In the genomic region with DNA sequence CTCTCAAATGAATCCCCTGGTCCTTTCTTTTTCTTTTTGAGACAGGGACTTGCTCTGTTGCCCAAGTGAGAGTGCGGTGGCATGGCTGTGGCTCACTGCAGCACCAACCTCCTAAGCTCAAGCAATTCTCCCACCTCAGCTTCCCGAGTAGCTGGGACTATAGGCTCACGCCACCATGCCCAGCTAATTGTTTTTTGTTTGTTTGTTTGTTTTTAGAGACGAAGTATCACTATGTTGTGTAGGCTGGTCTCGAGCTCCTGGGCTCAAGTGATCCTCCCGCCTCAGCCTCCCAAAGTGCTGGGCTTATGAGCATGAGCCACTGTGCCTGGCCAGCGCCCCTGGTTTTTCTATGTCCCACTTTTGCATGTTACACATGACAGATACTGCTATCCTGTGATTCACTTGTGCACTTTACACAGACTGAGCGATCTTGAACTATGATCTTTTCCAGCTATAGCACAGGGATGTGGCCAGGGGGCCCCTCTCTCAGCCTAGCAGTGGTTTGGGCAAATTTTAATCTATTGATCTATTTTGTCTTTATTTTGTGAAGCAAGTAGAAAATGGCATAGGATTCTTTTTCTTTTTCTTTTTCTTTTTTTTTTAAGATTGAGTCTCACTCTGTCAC, we compare ENCODE assay signal across 18 cellular contexts. TPM values are rescaled to one million over a fixed set of nuclear protein-coding genes. Genes with fewer than 3 reads are reported as not detected.
DNase-seq lines count a peak whose midpoint lies in the region; ATAC-seq, FAIRE-seq and TF ChIP-seq lines count a peak whose summit lies in the region.
"Had no signal": no experiment of that assay in that cellular context is flagged by ENCODE, and none has a peak within 500 bp of the region (broad histone marks: within the 10 kb centered on the region; RNA-seq: fewer than 3 reads in every experiment).

No MANE protein-coding gene starts in this region.

- peaks cover 9 to 38% of the 10 kb centered on the region in 2 experiments for H3K27me3 ChIP-seq in HepG2 (ENCODE audit: control insufficient read depth in 1 of 2, insufficient read depth in 2 of 2, low read length in 2 of 2)
- no peaks in the 10 kb centered on the region for H3K27me3 ChIP-seq in right lobe of liver
- peaks cover 0 to 5% (median 0%) of the 10 kb centered on the region in 45 donors for H3K27me3 ChIP-seq in dorsolateral prefrontal cortex
- no peaks in the 10 kb centered on the region for H3K27me3 ChIP-seq in osteoblast (ENCODE audit: insufficient read depth, low read length)
- H3K27me3 ChIP-seq: BLaER1 treated with 17β-estradiol and CSF1 and Interleukin-3, amounts not matched to agents 10 nM and 100 nM had no signal

- 36% methylated on average over 8 of the region's 8 CpGs for WGBS in HepG2 (ENCODE audit: low lambda C conversion rate)
- 78% methylated on average over 6 of the region's 8 CpGs for WGBS in right lobe of liver (ENCODE audit: insufficient coverage, low coverage, low lambda C conversion rate, missing lambda C conversion rate)

- peaks cover 3% of the 10 kb centered on the region for H3K9me3 Mint-ChIP-seq in type B pancreatic cell
- peaks cover 5% of the 10 kb centered on the region for H3K9me3 Mint-ChIP-seq in stimulated activated memory B cell treated with anti-CD40 and anti-IgM and Interleukin-4, amounts not matched to agents 10 μg/mL and 1 μg/mL and 100 μg/mL, for 72 hours

- H2AFZ ChIP-seq in HepG2 (ENCODE audit: low read length) = no peak overlapping the region
- no peak overlapping the region for H2AFZ ChIP-seq in osteoblast (ENCODE audit: low read length)

- no peaks in the 10 kb centered on the region for H3K36me3 Mint-ChIP-seq in type B pancreatic cell
- peaks cover 11% of the 10 kb centered on the region for H3K36me3 Mint-ChIP-seq in stimulated activated memory B cell treated with anti-CD40 and anti-IgM and Interleukin-4, amounts not matched to agents 10 μg/mL and 1 μg/mL and 100 μg/mL, for 72 hours

- peak; percentile 70 for ATAC-seq in HepG2
- ATAC-seq in right lobe of liver = no peak
- no peak for ATAC-seq in HG03442 (IDR thresholded peaks at IDR 0.05; ENCODE audit: unreplicated experiment)
- no peak for ATAC-seq in HG02759 (IDR thresholded peaks at IDR 0.05; ENCODE audit: unreplicated experiment)
- no peak for ATAC-seq in stimulated activated memory B cell treated with anti-CD40 and anti-IgM and Interleukin-4, amounts not matched to agents 10 μg/mL and 1 μg/mL and 100 μg/mL, for 72 hours

- H3K4me1 ChIP-seq in HepG2 (ENCODE audit: insufficient read depth, low read length) (peaks cover 62% of the 10 kb centered on the region), right lobe of liver (no peaks in the 10 kb centered on the region), osteoblast (ENCODE audit: insufficient read depth, low read length) (no peaks in the 10 kb centered on the region)
- H3K4me1 ChIP-seq: HAP-1 had no signal

- H4K20me1 ChIP-seq in HepG2 (ENCODE audit: insufficient read depth, low read length) (no peaks in the 10 kb centered on the region), osteoblast (ENCODE audit: insufficient read depth, low read length) (no peaks in the 10 kb centered on the region)
- H4K20me1 ChIP-seq: BLaER1 treated with 17β-estradiol and CSF1 and Interleukin-3, amounts not matched to agents 10 nM and 100 nM had no signal

- TF ChIP-seq POLR2A in HepG2 (IDR thresholded peaks at IDR 0.05; ENCODE audit: insufficient read depth in 1 of 2, low read depth in 2 of 2, low read length in 2 of 2) (no peak), right lobe of liver (IDR thresholded peaks at IDR 0.05) (no peak)

- peaks cover 19% of the 10 kb centered on the region for H3K4me1 Mint-ChIP-seq in type B pancreatic cell (ENCODE audit: unreplicated experiment)
- H3K4me1 Mint-ChIP-seq in stimulated activated memory B cell treated with anti-CD40 and anti-IgM and Interleukin-4, amounts not matched to agents 10 μg/mL and 1 μg/mL and 100 μg/mL, for 72 hours = no peaks in the 10 kb centered on the region

- H3K36me3 ChIP-seq in HepG2 (replicated peaks in 1 of 2; ENCODE audit: control insufficient read depth in 1 of 2, insufficient read depth in 2 of 2, low read length in 2 of 2) (no peaks in the 10 kb centered on the region), right lobe of liver (no peaks in the 10 kb centered on the region), osteoblast (ENCODE audit: insufficient read depth, low read length) (no peaks in the 10 kb centered on the region)
- H3K36me3 ChIP-seq: BLaER1 treated with 17β-estradiol and CSF1 and Interleukin-3, amounts not matched to agents 10 nM and 100 nM; HAP-1 had no signal

- TF ChIP-seq CTCF in HepG2 (CRISPR knock-in tag; IDR thresholded peaks at IDR 0.05) (no peak), right lobe of liver (IDR thresholded peaks at IDR 0.05) (no peak), dorsolateral prefrontal cortex (IDR thresholded peaks at IDR 0.05 in 54 of 56, conservative IDR thresholded peaks at IDR 0.05 in 2 of 56; ENCODE audit: low read depth in 1 of 56, partially characterized antibody in 56 of 56) (no peak), osteoblast (IDR thresholded peaks at IDR 0.05; ENCODE audit: extremely low read depth, low read depth, low read length) (no peak), type B pancreatic cell (conservative IDR thresholded peaks at IDR 0.05) (no peak)

- intact Hi-C loops in HepG2 (cut with micrococcal nuclease; ENCODE audit: unreplicated experiment) (no loop called here), right lobe of liver (cut with DNase I) (no loop called here), dorsolateral prefrontal cortex (cut with DNase I) (no loop called here)

- CTCF ChIA-PET in HepG2 (lab: Yijun Ruan, JAX; ENCODE audit: low intra/inter-chr PET ratio, low total read pairs) = no interaction called here

- POLR2A ChIA-PET in HepG2 (lab: Yijun Ruan, JAX) = no interaction called here

- peak overlapping the region; percentile 38 for H3K4me2 ChIP-seq in HepG2 (ENCODE audit: low read depth, low read length)
- no peak overlapping the region for H3K4me2 ChIP-seq in osteoblast (ENCODE audit: insufficient read depth, low read length)
- H3K4me2 ChIP-seq: BLaER1 treated with 17β-estradiol and CSF1 and Interleukin-3, amounts not matched to agents 10 nM and 100 nM had no signal

- H3K4me3 Mint-ChIP-seq in type B pancreatic cell = no peak overlapping the region
- no peak overlapping the region for H3K4me3 Mint-ChIP-seq in stimulated activated memory B cell treated with anti-CD40 and anti-IgM and Interleukin-4, amounts not matched to agents 10 μg/mL and 1 μg/mL and 100 μg/mL, for 72 hours
- H3K4me3 Mint-ChIP-seq: CD4-positive, alpha-beta T cell had no signal

- H3K4me3 ChIP-seq in HepG2 (replicated peaks in 1 of 3; ENCODE audit: insufficient read depth in 1 of 3, low read depth in 2 of 3, low read length in 3 of 3) (peak overlapping the region in 1 of 3 experiments; percentile 13; a peak in 1 of 6 replicates), right lobe of liver (no peak overlapping the region), dorsolateral prefrontal cortex (no peak overlapping the region), osteoblast (ENCODE audit: insufficient read depth, low read length) (no peak overlapping the region)
- H3K4me3 ChIP-seq: BLaER1 treated with 17β-estradiol and CSF1 and Interleukin-3, amounts not matched to agents 10 nM and 100 nM; HAP-1 had no signal

- peak; percentile 21 for FAIRE-seq in HepG2 (lab: Jason Lieb, UNC)
- FAIRE-seq: G401.6 had no signal

- H3K9ac ChIP-seq in HepG2 (ENCODE audit: insufficient read depth, low read depth, low read length) = no peak overlapping the region
- H3K9ac ChIP-seq: BLaER1 treated with 17β-estradiol and CSF1 and Interleukin-3, amounts not matched to agents 10 nM and 100 nM had no signal

- H3K9me3 ChIP-seq in HepG2 (ENCODE audit: low read length) (peaks cover 3% of the 10 kb centered on the region), right lobe of liver (no peaks in the 10 kb centered on the region), osteoblast (ENCODE audit: low read depth, low read length) (peaks cover 1% of the 10 kb centered on the region)

- peak overlapping the region; percentile 65 for H3K27ac Mint-ChIP-seq in type B pancreatic cell
- H3K27ac Mint-ChIP-seq in stimulated activated memory B cell treated with anti-CD40 and anti-IgM and Interleukin-4, amounts not matched to agents 10 μg/mL and 1 μg/mL and 100 μg/mL, for 72 hours = no peak overlapping the region
- H3K27ac Mint-ChIP-seq: CD4-positive, alpha-beta T cell had no signal

- no peaks in the 10 kb centered on the region for H3K27me3 Mint-ChIP-seq in type B pancreatic cell
- H3K27me3 Mint-ChIP-seq in stimulated activated memory B cell treated with anti-CD40 and anti-IgM and Interleukin-4, amounts not matched to agents 10 μg/mL and 1 μg/mL and 100 μg/mL, for 72 hours = no peaks in the 10 kb centered on the region
- H3K27me3 Mint-ChIP-seq: CD4-positive, alpha-beta T cell had no signal

- H3K27ac ChIP-seq in HepG2 (ENCODE audit: extremely low read length, insufficient read depth, low read length) (no peak overlapping the region), right lobe of liver (no peak overlapping the region), dorsolateral prefrontal cortex (peak overlapping the region in 49 of 59 donors; percentile 12 to 100 (median 76)), osteoblast (ENCODE audit: low read depth, low read length) (no peak overlapping the region)
- H3K27ac ChIP-seq: BLaER1 treated with 17β-estradiol and CSF1 and Interleukin-3, amounts not matched to agents 10 nM and 100 nM had no signal

- H3K79me2 ChIP-seq in HepG2 (ENCODE audit: insufficient read depth, low read length) (no peaks in the 10 kb centered on the region), osteoblast (ENCODE audit: insufficient read depth, low read length) (no peaks in the 10 kb centered on the region)

- DNase-seq in HepG2 (ENCODE audit: low spot score) (peak; percentile 62), right lobe of liver (no peak), dorsolateral prefrontal cortex (no peak), osteoblast (ENCODE audit: insufficient read length, low spot score, missing footprints) (peak; percentile 81), type B pancreatic cell (ENCODE audit: extremely low spot score, unreplicated experiment) (no peak)
- DNase-seq: 8988T; AML-193; CD4-positive, alpha-beta T cell; DMS79 treated with DMSO at 0.1 percent for 48 hours; EL; GOT3; IMR-90 had no signal

- TF ChIP-seq RAD21 in HepG2 (CRISPR knock-in tag; IDR thresholded peaks at IDR 0.05) = no peak

- BruUV-seq in HepG2 (replicated peaks; lab: Mats Ljungman, UMichigan) = no TSS peak

- no peak for TF ChIP-seq EP300 in HepG2 (IDR thresholded peaks at IDR 0.05; ENCODE audit: low read depth in 2 of 2, low read length in 2 of 2)
- TF ChIP-seq EP300 in HepG2 (CRISPR knock-in tag; IDR thresholded peaks at IDR 0.05; ENCODE audit: borderline replicate concordance) = no peak

- in situ Hi-C loops in HepG2 (cut with HindIII; ENCODE audit: extremely low pct_ligation_motif_present, low pct_unique_long_range_greater_than_20kb) = no loop called here

RNA-seq across cellular contexts. Expression of gene MLKL, which starts 31.3 kb away (rescaled TPM):
- total RNA-seq in HepG2 (2016; rRNA removed; fragmentation: Illumina TruSeq; extraction: Trizol) (10.7 TPM in 2 replicates), right lobe of liver (10 to 100 TPM in 1 of 6 experiments, 1 to 10 TPM in 5; 2.6 to 13.1 (median 6.1) TPM), dorsolateral prefrontal cortex (10 to 100 TPM in 13 of 120 experiments, 1 to 10 TPM in 107; 1.3 to 18.4 (median 4.9) TPM), osteoblast (5.1 and 9.1 TPM in 2 replicates), type B pancreatic cell (ENCODE audit: low replicate concordance) (0.58 and 2.8 TPM in 2 replicates)
- total RNA-seq in HepG2 (2016; cell fraction: cytosol; rRNA removed; fragmentation: Illumina TruSeq; extraction: Trizol; ENCODE audit: low read depth) = 3.0 TPM in 2 replicates
- total RNA-seq in HepG2 (2016; cell fraction: insoluble cytoplasmic fraction; rRNA removed; fragmentation: Illumina TruSeq; extraction: Trizol) = 11.8 and 11.9 TPM in 2 replicates
- 5.1 and 6.4 TPM in 2 replicates for total RNA-seq in HepG2 (2016; cell fraction: membrane; rRNA removed; fragmentation: Illumina TruSeq; extraction: Trizol)
- 8.9 and 10.4 TPM in 2 replicates for total RNA-seq in HepG2 (2016; cell fraction: nucleus; rRNA removed; fragmentation: Illumina TruSeq; extraction: Trizol)
- polyA plus RNA-seq in HepG2 (2011; rRNA removed) = 5.5 and 6.4 TPM in 2 replicates
- 2.9 and 3.0 TPM in 2 replicates for polyA plus RNA-seq in HepG2 (2011; cell fraction: cytosol; rRNA removed)
- polyA plus RNA-seq in HepG2 (2011; cell fraction: nucleus; rRNA removed) = 8.3 and 10.0 TPM in 2 replicates
- 4.3 and 4.5 TPM in 2 replicates for polyA plus RNA-seq in HepG2 (2012)
- 2.2 and 2.4 TPM in 2 replicates for polyA plus RNA-seq in HepG2 (2016; cell fraction: cytosol; fragmentation: Illumina TruSeq; extraction: Trizol; ENCODE audit: low read depth)
- 9.8 and 12.2 TPM in 2 replicates for polyA plus RNA-seq in HepG2 (2016; cell fraction: insoluble cytoplasmic fraction; fragmentation: Illumina TruSeq; extraction: Trizol; ENCODE audit: low read depth)
- 3.3 and 3.5 TPM in 2 replicates for polyA plus RNA-seq in HepG2 (2016; cell fraction: membrane; fragmentation: Illumina TruSeq; extraction: Trizol; ENCODE audit: low read depth)
- polyA plus RNA-seq in HepG2 (2016; cell fraction: nucleus; fragmentation: Illumina TruSeq; extraction: Trizol; ENCODE audit: insufficient read depth, low read depth) = 14.3 and 17.1 TPM in 2 replicates
- 2.2 and 23.2 TPM in 2 replicates for polyA minus RNA-seq in HepG2 (2011; rRNA and poly(A)+ RNA removed; ENCODE audit: low replicate concordance)
- 1.8 and 2.8 TPM in 2 replicates for polyA minus RNA-seq in HepG2 (2011; cell fraction: cytosol; rRNA and poly(A)+ RNA removed)
- polyA minus RNA-seq in HepG2 (2011; cell fraction: nucleus; rRNA and poly(A)+ RNA removed) = 9.5 and 12.4 TPM in 2 replicates

RNA-seq across cellular contexts. Expression of gene FA2H, which starts 42.7 kb away (rescaled TPM):
- total RNA-seq in HepG2 (2016; rRNA removed; fragmentation: Illumina TruSeq; extraction: Trizol) (not detected in 2 replicates), right lobe of liver (1 to 10 TPM in 1 of 6 experiments, under 1 TPM in 2, not detected in 3; 0.19 to 1.2 (median 0.22) TPM), dorsolateral prefrontal cortex (100 to 1,000 TPM in 11 of 120 experiments, 10 to 100 TPM in 106, 1 to 10 TPM in 3; 7.4 to 185 (median 44.7) TPM), osteoblast (not detected in 2 replicates), type B pancreatic cell (ENCODE audit: low replicate concordance) (5.0 and 7.0 TPM in 2 replicates)
- total RNA-seq in HepG2 (2016; cell fraction: cytosol; rRNA removed; fragmentation: Illumina TruSeq; extraction: Trizol; ENCODE audit: low read depth) = not detected in 2 replicates
- not detected in 2 replicates for total RNA-seq in HepG2 (2016; cell fraction: insoluble cytoplasmic fraction; rRNA removed; fragmentation: Illumina TruSeq; extraction: Trizol)
- total RNA-seq in HepG2 (2016; cell fraction: membrane; rRNA removed; fragmentation: Illumina TruSeq; extraction: Trizol) = not detected in 2 replicates
- total RNA-seq in HepG2 (2016; cell fraction: nucleus; rRNA removed; fragmentation: Illumina TruSeq; extraction: Trizol) = not detected in 2 replicates
- 0.09 and 0.20 TPM in 2 replicates for polyA plus RNA-seq in HepG2 (2011; rRNA removed)
- 0.03 TPM in 1 of 2 replicates, not detected in the other for polyA plus RNA-seq in HepG2 (2011; cell fraction: cytosol; rRNA removed)
- polyA plus RNA-seq in HepG2 (2011; cell fraction: nucleus; rRNA removed) = 0.05 TPM in 1 of 2 replicates, not detected in the other
- 0.07 TPM in 1 of 2 replicates, not detected in the other for polyA plus RNA-seq in HepG2 (2012)
- polyA plus RNA-seq in HepG2 (2016; cell fraction: cytosol; fragmentation: Illumina TruSeq; extraction: Trizol; ENCODE audit: low read depth) = not detected in 2 replicates
- polyA plus RNA-seq in HepG2 (2016; cell fraction: insoluble cytoplasmic fraction; fragmentation: Illumina TruSeq; extraction: Trizol; ENCODE audit: low read depth) = 0.11 TPM in 1 of 2 replicates, not detected in the other
- not detected in 2 replicates for polyA plus RNA-seq in HepG2 (2016; cell fraction: membrane; fragmentation: Illumina TruSeq; extraction: Trizol; ENCODE audit: low read depth)
- 0.38 TPM in 1 of 2 replicates, not detected in the other for polyA plus RNA-seq in HepG2 (2016; cell fraction: nucleus; fragmentation: Illumina TruSeq; extraction: Trizol; ENCODE audit: insufficient read depth, low read depth)
- polyA minus RNA-seq in HepG2 (2011; rRNA and poly(A)+ RNA removed; ENCODE audit: low replicate concordance) = 42.8 TPM in 1 of 2 replicates, not detected in the other
- 0.35 TPM in 1 of 2 replicates, not detected in the other for polyA minus RNA-seq in HepG2 (2011; cell fraction: cytosol; rRNA and poly(A)+ RNA removed)
- polyA minus RNA-seq in HepG2 (2011; cell fraction: nucleus; rRNA and poly(A)+ RNA removed) = not detected in 2 replicates
- total RNA-seq: CD4-positive, alpha-beta T cell; IMR-90 had no signal
- polyA plus RNA-seq: IMR-90 had no signal

Comparison
In these comparisons a context has a peak if more than half of its experiments do, and no peak if none do; other contexts are left out.
1. DNase-seq: peak in HepG2 (single experiment) and osteoblast (single experiment); none in right lobe of liver (0 of 3), dorsolateral prefrontal cortex (0 of 10) and type B pancreatic cell (single experiment).
2. H3K27ac ChIP-seq: peak in dorsolateral prefrontal cortex (49 of 59); none in HepG2 (single experiment), right lobe of liver (0 of 3) and osteoblast (single experiment).